In the genomic region with DNA sequence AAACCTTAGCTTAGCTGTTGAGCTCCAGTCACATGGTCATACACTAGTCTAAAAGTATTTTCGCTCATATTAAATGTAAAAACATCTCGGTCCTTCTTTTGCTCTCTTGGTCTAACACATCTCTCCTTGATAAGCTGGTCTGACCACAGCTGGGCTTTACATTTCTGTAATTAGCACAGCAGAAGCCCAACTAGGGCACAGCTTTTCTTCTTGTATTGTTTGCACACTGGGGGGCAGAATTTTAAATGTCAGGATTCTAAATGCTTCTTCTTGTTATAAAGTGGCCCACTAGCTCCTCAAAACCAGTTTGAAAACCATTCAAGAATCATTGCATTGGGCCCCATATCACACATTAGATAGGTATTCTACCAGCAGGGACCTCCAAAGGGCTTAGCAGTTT, we compare ENCODE assay signal across 20 cellular contexts.
"Had no signal": no experiment of that assay in that cellular context is flagged by ENCODE, and none has a peak within 500 bp of the region (broad histone marks: within the 10 kb centered on the region; RNA-seq: fewer than 3 reads in every experiment).

No MANE protein-coding gene starts in this region.

- H3K27ac ChIP-seq: body of pancreas, cardiac muscle cell, hepatocyte, pancreas, sigmoid colon, upper lobe of left lung, WERI-Rb-1 had no signal

- DNase-seq: activated CD4-positive, alpha-beta T cell treated with anti-CD3 and anti-CD28 coated beads for 1 hour; activated CD4-positive, alpha-beta T cell treated with anti-CD3 and anti-CD28 coated beads, Interleukin-2, amount 50 U/mL, for 1 hour; activated CD8-positive, alpha-beta T cell treated with anti-CD3 and anti-CD28 coated beads, Interleukin-2, amount 10 ng/mL, durations not matched to agents 7 days and 5 days; activated gamma-delta T cell; anterior cingulate cortex; body of pancreas; erythroblast; foreskin fibroblast; left ventricle myocardium superior; mammary epithelial cell; pancreas; sigmoid colon; stimulated activated CD4-positive, alpha-beta T cell treated with anti-CD3 and anti-CD28 coated beads, Interleukin-15, amount 100 ng/mL, for 24 hours; T-cell; testis; upper lobe of left lung; WERI-Rb-1 had no signal

- H3K4me1 ChIP-seq: body of pancreas, pancreas, sigmoid colon, testis, upper lobe of left lung had no signal

- H3K9me3 ChIP-seq: pancreas, sigmoid colon, testis, upper lobe of left lung had no signal

- H3K27me3 ChIP-seq: body of pancreas, cardiac muscle cell, hepatocyte, pancreas, sigmoid colon, testis, upper lobe of left lung had no signal

- H3K4me3 ChIP-seq: body of pancreas, cardiac muscle cell, hepatocyte, pancreas, sigmoid colon, smooth muscle cell, testis, upper lobe of left lung had no signal

- H3K36me3 ChIP-seq: cardiac muscle cell, pancreas, sigmoid colon, upper lobe of left lung, WERI-Rb-1 had no signal
